Comparison of ENCODE assay signal across 20 cellular contexts in the genomic region with DNA sequence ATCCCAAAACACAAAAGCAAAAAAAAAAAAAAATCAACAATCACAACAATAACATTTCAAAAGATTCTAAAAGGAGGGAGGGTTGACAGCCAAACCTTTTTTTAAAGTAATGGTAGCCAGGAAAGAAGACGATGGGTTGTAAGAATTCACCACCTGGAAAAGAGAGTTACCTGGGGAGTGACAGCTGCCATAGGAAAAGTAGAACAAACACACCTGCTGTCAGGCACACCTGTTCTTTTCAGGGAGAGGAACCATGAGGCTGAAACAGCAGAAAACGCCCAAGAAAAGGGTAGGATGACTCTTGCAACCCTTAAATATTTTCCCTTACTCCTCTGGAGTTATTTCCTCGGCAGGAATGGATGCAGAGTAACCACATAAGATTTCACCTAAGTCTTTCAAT. TPM values are rescaled to one million over a fixed set of nuclear protein-coding genes. Genes with fewer than 3 reads are reported as not detected.
"Had no signal": no experiment of that assay in that cellular context is flagged by ENCODE, and none has a peak within 500 bp of the region (broad histone marks: within the 10 kb centered on the region; RNA-seq: fewer than 3 reads in every experiment).

No MANE protein-coding gene starts in this region.

- H3K27me3 ChIP-seq: body of pancreas, colonic mucosa, hepatocyte, tibial artery had no signal

- H3K4me3 ChIP-seq: body of pancreas, colonic mucosa, hepatocyte, mucosa of descending colon, tibial artery had no signal

- ATAC-seq: activated CD8-positive, alpha-beta memory T cell treated with anti-CD3 and anti-CD28 coated beads, Interleukin-2, amount 10 ng/mL, durations not matched to agents 7 days and 5 days; activated T-helper 17 cell treated with anti-CD3 and anti-CD28 coated beads, Interleukin-2, amount 50 U/mL, for 72 hours; body of pancreas; mucosa of descending colon had no signal

- DNase-seq: activated B cell treated with CpG ODN at 0.5 μM for 24 hours; activated CD4-positive, alpha-beta memory T cell treated with anti-CD3 and anti-CD28 coated beads, Interleukin-2, amount 10 ng/mL, durations not matched to agents 7 days and 5 days; activated CD4-positive, alpha-beta T cell treated with anti-CD3 and anti-CD28 coated beads for 4 hours; activated CD8-positive, alpha-beta memory T cell treated with anti-CD3 and anti-CD28 coated beads, Interleukin-2, amount 10 ng/mL, durations not matched to agents 7 days and 5 days; activated naive CD4-positive, alpha-beta T cell; activated naive CD8-positive, alpha-beta T cell treated with anti-CD3 and anti-CD28 coated beads, Interleukin-2, amount 10 ng/mL, durations not matched to agents 7 days and 5 days; amygdala; body of pancreas; colonic mucosa; endodermal cell; foreskin fibroblast; mucosa of descending colon; naive B cell; stimulated activated CD4-positive, alpha-beta T cell treated with anti-CD3 and anti-CD28 coated beads, Interleukin-12 subunit alpha, Interleukin-12 subunit beta, amount 100 ng/mL, for 4 hours; stimulated activated CD4-positive, alpha-beta T cell treated with anti-CD3 and anti-CD28 coated beads, Interleukin-1b, Interleukin-23, amount 100 ng/mL, for 48 hours; stimulated activated naive CD4-positive, alpha-beta T cell treated with Interleukin-2 at 50 U/mL for 16 hours; tibial artery had no signal

- H3K36me3 ChIP-seq: colonic mucosa, tibial artery had no signal

RNA-seq across cellular contexts. Expression of a gene that starts 32.4 kb away (rescaled TPM):
- total RNA-seq: activated B cell treated with CpG ODN at 0.5 μM for 24 hours, glomerular endothelial cell had no signal
